Comparison of ENCODE assay signal across 12 cellular contexts in genomic region chr1:30727796-30728195, GRCh38. TPM values are rescaled to one million over a fixed set of nuclear protein-coding genes. Genes with fewer than 3 reads are reported as not detected.
DNase-seq lines count a peak whose midpoint lies in the region; ATAC-seq and TF ChIP-seq lines count a peak whose summit lies in the region.
"Had no signal": no experiment of that assay in that cellular context is flagged by ENCODE, and none has a peak within 500 bp of the region (broad histone marks: within the 10 kb centered on the region; RNA-seq: fewer than 3 reads in every experiment).

No MANE protein-coding gene starts in this region.

- DNase-seq in GM03348 (ENCODE audit: low spot score) (peak; percentile 59), RPMI7951 (ENCODE audit: low read depth) (peak; percentile 80), epithelial cell of esophagus (ENCODE audit: low read depth) (peak; percentile 19), omental fat pad (ENCODE audit: low spot score) (no peak), HT-29 (ENCODE audit: low spot score) (no peak), HPDE6-E6E7 (ENCODE audit: extremely low spot score) (no peak), NCI-H1436 (lab: John Stamatoyannopoulos, UW) (no peak)
- DNase-seq: activated T-cell treated with anti-CD3 and anti-CD28 coated beads, Interleukin-2, amount 50 U/mL, for 4 hours; cortex of kidney; NCI-H1105; small intestine had no signal

- TF ChIP-seq CTCF in epithelial cell of esophagus (IDR thresholded peaks at IDR 0.05; ENCODE audit: insufficient read depth, low read depth, low read length, missing control alignments) (no peak), omental fat pad (IDR thresholded peaks at IDR 0.05) (no peak)

- peak; percentile 54 for ATAC-seq in omental fat pad (ENCODE audit: low FRiP score)
- ATAC-seq in GM18873 (IDR thresholded peaks at IDR 0.05; ENCODE audit: low FRiP score, unreplicated experiment): no peak
- ATAC-seq: activated T-cell treated with anti-CD3 and anti-CD28 coated beads, Interleukin-2, amount 50 U/mL, for 4 hours had no signal

- H3K4me3 ChIP-seq in epithelial cell of esophagus (ENCODE audit: low read length): no peak overlapping the region

RNA-seq across cellular contexts. Expression of gene MATN1, which starts 4.4 kb away (rescaled TPM):
- total RNA-seq in RPMI7951 (2014; rRNA removed; shearing (Covaris generic)): 0.20 and 0.48 TPM in 2 replicates
- total RNA-seq in omental fat pad: under 1 TPM in 2 of 4 donors, not detected in 2; 0.28 to 0.84 TPM
- not detected in 2 replicates for total RNA-seq in HT-29 (2014; rRNA removed; shearing (Covaris generic))

RNA-seq across cellular contexts. Expression of gene LAPTM5, which starts 29.8 kb away (rescaled TPM):
- 70.7 and 82.5 TPM in 2 replicates for total RNA-seq in RPMI7951 (2014; rRNA removed; shearing (Covaris generic))
- 100 to 1,000 TPM in 3 of 4 donors, 10 to 100 TPM in 1; 87.4 to 327 (median 154) TPM for total RNA-seq in omental fat pad
- total RNA-seq in HT-29 (2014; rRNA removed; shearing (Covaris generic)): 0.08 TPM in 1 of 2 replicates, not detected in the other

Comparison
In these comparisons a context has a peak if more than half of its experiments do, and no peak if none do; other contexts are left out.
1. DNase-seq: peak in GM03348 (single experiment), RPMI7951 (single experiment) and epithelial cell of esophagus (single experiment); none in omental fat pad (single experiment), HT-29 (single experiment), HPDE6-E6E7 (single experiment) and NCI-H1436 (single experiment).
2. RNA of gene LAPTM5, which starts 29.8 kb away (total RNA-seq): 87.4 to 327 TPM in omental fat pad and 70.7 to 82.5 TPM in RPMI7951; 0.08 TPM in HT-29; every median in the first group is over 10 times any median in the second.